In the genomic region with DNA sequence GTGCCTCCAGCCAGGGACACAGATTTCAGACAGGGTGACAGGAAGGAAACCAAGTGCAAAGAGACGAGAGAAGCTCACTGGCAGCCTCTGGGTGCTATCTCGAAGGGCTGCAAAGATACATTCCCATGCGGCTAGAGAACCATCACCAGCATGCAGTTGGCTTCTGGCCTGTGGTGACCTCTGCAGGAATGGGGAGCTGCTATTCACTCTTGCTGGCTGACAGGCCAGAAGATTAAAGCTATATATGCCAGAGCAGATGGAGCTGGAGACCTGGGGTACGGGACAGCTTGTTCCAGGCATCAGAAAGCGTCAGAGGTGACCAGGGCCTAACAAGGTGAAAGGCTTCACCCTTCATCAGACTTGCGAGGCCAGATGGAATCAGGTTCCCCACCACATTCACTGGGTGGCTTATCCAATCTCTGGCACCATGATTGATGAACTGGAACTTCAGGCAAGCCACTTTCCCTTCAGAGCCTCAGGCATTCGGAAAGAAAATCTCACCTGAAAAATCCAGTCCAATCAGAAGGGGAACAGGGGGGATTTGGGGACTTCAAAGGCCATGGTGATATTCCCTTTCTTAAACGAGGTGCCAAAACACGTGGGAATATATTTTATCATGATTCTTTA, we compare ENCODE assay signal across 14 cellular contexts. TPM values are rescaled to one million over a fixed set of nuclear protein-coding genes. Genes with fewer than 3 reads are reported as not detected.
DNase-seq lines count a peak whose midpoint lies in the region; ATAC-seq and TF ChIP-seq lines count a peak whose summit lies in the region.
"Had no signal": no experiment of that assay in that cellular context is flagged by ENCODE, and none has a peak within 500 bp of the region (broad histone marks: within the 10 kb centered on the region; RNA-seq: fewer than 3 reads in every experiment).

No MANE protein-coding gene starts in this region.

- POLR2A ChIA-PET in PC-3 (lab: Charles Lee; ENCODE audit: unreplicated experiment), result no interaction called here

- no peak overlapping the region for H2AFZ ChIP-seq in PC-3 (ENCODE audit: low read length)

- no peak overlapping the region for H3K23ac ChIP-seq in mesendoderm (ENCODE audit: low read length)

- H3K4me3 ChIP-seq in PC-3 (ENCODE audit: low read length) (no peak overlapping the region), skeletal muscle tissue (ENCODE audit: low read length in 3 of 3) (no peak overlapping the region), mesendoderm (ENCODE audit: low read length) (no peak overlapping the region)
- H3K4me3 ChIP-seq: left lung, pancreas had no signal

- H3K36me3 ChIP-seq in PC-3 (ENCODE audit: low read depth, low read length) (no peaks in the 10 kb centered on the region; the same call in 1 of the 2 replicates), skeletal muscle tissue (ENCODE audit: control insufficient read depth in 3 of 3, insufficient read depth in 3 of 3, low read length in 3 of 3) (peaks cover 19 to 33% (median 20%) of the 10 kb centered on the region in 3 donors), mesendoderm (ENCODE audit: control insufficient read depth, insufficient read depth, low read length) (no peaks in the 10 kb centered on the region)
- H3K36me3 ChIP-seq: pancreas had no signal

- H3K9ac ChIP-seq in PC-3 (ENCODE audit: low read length) (peak overlapping the region; percentile 21; the same call in 1 of the 2 replicates), skeletal muscle tissue (ENCODE audit: low read depth in 1 of 3, low read length in 3 of 3) (peak overlapping the region; percentile 35 to 62 (median 58)), mesendoderm (ENCODE audit: low read length) (no peak overlapping the region)
- H3K9ac ChIP-seq: KMS-11 had no signal

- no TSS peak for BruUV-seq in PC-3 (replicated peaks; lab: Mats Ljungman, UMichigan)

- no peaks in the 10 kb centered on the region for H3K79me1 ChIP-seq in mesendoderm (ENCODE audit: low read length)

- H3K4me1 ChIP-seq in PC-3 (ENCODE audit: insufficient read depth, low read length) (peaks cover 37% of the 10 kb centered on the region), skeletal muscle tissue (ENCODE audit: control insufficient read depth in 3 of 3, insufficient read depth in 3 of 3, low read length in 3 of 3) (peaks cover 28 to 41% (median 41%) of the 10 kb centered on the region in 3 donors), mesendoderm (ENCODE audit: control insufficient read depth, low read depth, low read length) (no peaks in the 10 kb centered on the region)
- H3K4me1 ChIP-seq: pancreas had no signal

- no peak overlapping the region for H4K5ac ChIP-seq in mesendoderm (ENCODE audit: low read length)

- no peaks in the 10 kb centered on the region for H3K79me2 ChIP-seq in PC-3 (ENCODE audit: low read length)
- no peaks in the 10 kb centered on the region for H3K79me2 ChIP-seq in mesendoderm (ENCODE audit: control insufficient read depth, insufficient read depth, low read length)

- H2AK5ac ChIP-seq in mesendoderm (ENCODE audit: low read length), result no peak overlapping the region

- no peak overlapping the region for H2BK5ac ChIP-seq in mesendoderm (ENCODE audit: low read length)

- H3F3A ChIP-seq in PC-3 (ENCODE audit: low read length, unreplicated experiment), result peaks cover 6% of the 10 kb centered on the region

- no peak for TF ChIP-seq CTCF in PC-3 (conservative IDR thresholded peaks at IDR 0.05; ENCODE audit: low read depth, low read length)
- TF ChIP-seq CTCF in omental fat pad (IDR thresholded peaks at IDR 0.05), result no peak

- H3K4me2 ChIP-seq in PC-3 (ENCODE audit: low read length) (peak overlapping the region; percentile 56), mesendoderm (ENCODE audit: low read length) (no peak overlapping the region)
- H3K4me2 ChIP-seq: KMS-11 had no signal

- peak overlapping the region; percentile 29 for H3K27ac ChIP-seq in PC-3 (ENCODE audit: low read length)
- peak overlapping the region; percentile 22 for H3K27ac ChIP-seq in layer of hippocampus (ENCODE audit: low read depth, low read length)
- peak overlapping the region; percentile 46 for H3K27ac ChIP-seq in skeletal muscle tissue (ENCODE audit: low read depth, low read length)
- H3K27ac ChIP-seq in mesendoderm (ENCODE audit: low read depth, low read length), result no peak overlapping the region
- H3K27ac ChIP-seq: KMS-11, pancreas had no signal

- CTCF ChIA-PET in PC-3 (lab: Charles Lee), result interaction anchor here (0.5 to 2.8 kb wide), 8 partner anchors 15 to 274 kb away, joined by 3 to 37 read pairs (median 8); no protein-coding TSS in a partner anchor

- no peak overlapping the region for H2BK15ac ChIP-seq in mesendoderm (replicated peaks; ENCODE audit: low read depth)

- H3K27me3 ChIP-seq in PC-3 (ENCODE audit: low read length) (no peaks in the 10 kb centered on the region), layer of hippocampus (ENCODE audit: control insufficient read depth, insufficient read depth, low read length) (no peaks in the 10 kb centered on the region), skeletal muscle tissue (ENCODE audit: control insufficient read depth in 3 of 3, insufficient read depth in 3 of 3, low read length in 3 of 3) (no peaks in the 10 kb centered on the region), mesendoderm (ENCODE audit: insufficient read depth, low read length, poor library complexity) (no peaks in the 10 kb centered on the region)
- H3K27me3 ChIP-seq: left lung, pancreas had no signal

- no peak for DNase-seq in PC-3
- DNase-seq in cerebellar nuclear complex (lab: John Stamatoyannopoulos, UW), result peak; percentile 27 to 41
- no peak for DNase-seq in NCI-H345 treated with DMSO at 0.1 percent for 48 hours (lab: John Stamatoyannopoulos, UW; ENCODE audit: unreplicated experiment)
- no peak for DNase-seq in mesendoderm
- no peak for DNase-seq in omental fat pad (ENCODE audit: low spot score)
- DNase-seq: activated CD4-positive, alpha-beta T cell treated with anti-CD3 and anti-CD28 coated beads, Interleukin-2, amount 50 U/mL, for 48 hours; activated gamma-delta T cell; left lung; NCI-H526 treated with DMSO at 0.1 percent for 48 hours; pancreas; stimulated activated CD8-positive, alpha-beta memory T cell treated with anti-CD3 and anti-CD28 coated beads, Interleukin-4, amount 100 ng/mL, for 48 hours had no signal

- H4K8ac ChIP-seq in mesendoderm (ENCODE audit: low read depth, low read length), result no peak overlapping the region

- intact Hi-C loops in PC-3 (cut with micrococcal nuclease), result loop anchor here (1.0 kb wide), 4 partner anchors 98 to 191 kb away; a partner anchor contains a TSS

- H3K18ac ChIP-seq in mesendoderm (ENCODE audit: low read length), result no peak overlapping the region

- no peaks in the 10 kb centered on the region for H4K20me1 ChIP-seq in PC-3 (ENCODE audit: low read length)

- ATAC-seq in PC-3 (no peak), omental fat pad (ENCODE audit: low FRiP score) (no peak)

- no peak overlapping the region for H3K56ac ChIP-seq in mesendoderm (ENCODE audit: low read length)

- H2BK120ac ChIP-seq in mesendoderm (ENCODE audit: low read depth, low read length), result no peak overlapping the region

- H3K9me3 ChIP-seq in PC-3 (ENCODE audit: low read length), result no peaks in the 10 kb centered on the region
- H3K9me3 ChIP-seq in skeletal muscle tissue (ENCODE audit: control insufficient read depth in 3 of 3, low read length in 3 of 3), result no peaks in the 10 kb centered on the region
- H3K9me3 ChIP-seq: left lung, pancreas had no signal

- WGBS in mesendoderm (ENCODE audit: extremely low coverage, insufficient coverage, low lambda C conversion rate), result no CpG with 5 or more reads among the region's 9 CpGs

- H3K9me2 ChIP-seq in PC-3 (replicated peaks; ENCODE audit: low read length), result no peaks in the 10 kb centered on the region

- H3K4ac ChIP-seq in mesendoderm (ENCODE audit: low read depth, low read length), result no peak overlapping the region

RNA-seq across cellular contexts. Expression of a gene that starts 20.1 kb away (rescaled TPM):
- 0.22 and 2.7 TPM in 2 replicates for total RNA-seq in PC-3 (2014; rRNA removed)
- 11.0 TPM for total RNA-seq in skeletal muscle tissue
- 3.3 TPM for polyA plus RNA-seq in mesendoderm (2013, experiment 1 of 2)
- polyA plus RNA-seq in mesendoderm (2013, experiment 2 of 2), result 3.3 TPM
- total RNA-seq in omental fat pad, result 10 to 100 TPM; 50.1 to 76.1 (median 55.9) TPM

Comparison
In these comparisons a context has a peak if more than half of its experiments do, and no peak if none do; other contexts are left out.
1. DNase-seq: peak in cerebellar nuclear complex (2 of 2); none in PC-3 (single experiment), NCI-H345 treated with DMSO at 0.1 percent for 48 hours (single experiment), mesendoderm (single experiment) and omental fat pad (single experiment).